16 cellular contexts compared by ENCODE assay signal in genomic region chr21:44764319-44765230, GRCh38. TPM values are rescaled to one million over a fixed set of nuclear protein-coding genes. Genes with fewer than 3 reads are reported as not detected.
DNase-seq lines count a peak whose midpoint lies in the region; TF ChIP-seq lines count a peak whose summit lies in the region.
"Had no signal": no experiment of that assay in that cellular context is flagged by ENCODE, and none has a peak within 500 bp of the region (broad histone marks: within the 10 kb centered on the region; RNA-seq: fewer than 3 reads in every experiment).

No MANE protein-coding gene starts in this region.

- H3K14ac ChIP-seq in neuronal stem cell (ENCODE audit: low read length): peak overlapping the region; percentile 56

- H3K18ac ChIP-seq in neuronal stem cell (ENCODE audit: low read length): peak overlapping the region; percentile 89

- H2AFZ ChIP-seq in neuronal stem cell (ENCODE audit: low read length): no peak overlapping the region

- no peak overlapping the region for H2BK120ac ChIP-seq in neuronal stem cell (ENCODE audit: low read depth, low read length)

- peaks cover 6% of the 10 kb centered on the region for H3K36me3 Mint-ChIP-seq in activated CD4-positive, alpha-beta T cell treated with anti-CD3 and anti-CD28 coated beads, Interleukin-2, amount 10 ng/mL, durations not matched to agents 7 days and 5 days (ENCODE audit: low read depth)
- peaks cover 9% of the 10 kb centered on the region for H3K36me3 Mint-ChIP-seq in activated CD4-positive, alpha-beta T cell treated with anti-CD3 and anti-CD28 coated beads, Interleukin-2, amount 10 ng/mL, durations not matched to agents 24 days and 14 days (ENCODE audit: low read depth)

- H3K79me1 ChIP-seq in neuronal stem cell (ENCODE audit: low read depth, low read length): peaks cover 11% of the 10 kb centered on the region

- no peaks in the 10 kb centered on the region for H3K27me3 Mint-ChIP-seq in activated CD4-positive, alpha-beta T cell treated with anti-CD3 and anti-CD28 coated beads, Interleukin-2, amount 10 ng/mL, durations not matched to agents 7 days and 5 days
- no peaks in the 10 kb centered on the region for H3K27me3 Mint-ChIP-seq in activated CD4-positive, alpha-beta T cell treated with anti-CD3 and anti-CD28 coated beads, Interleukin-2, amount 10 ng/mL, durations not matched to agents 24 days and 14 days

- peaks cover 1 to 4% of the 10 kb centered on the region in 2 donors for H3K36me3 ChIP-seq in neuronal stem cell (replicated peaks in 1 of 2; ENCODE audit: control insufficient read depth in 2 of 2, insufficient read depth in 2 of 2, low read length in 2 of 2)

- no peak overlapping the region for H3K4me3 Mint-ChIP-seq in activated CD4-positive, alpha-beta T cell treated with anti-CD3 and anti-CD28 coated beads, Interleukin-2, amount 10 ng/mL, durations not matched to agents 7 days and 5 days
- H3K4me3 Mint-ChIP-seq in activated CD4-positive, alpha-beta T cell treated with anti-CD3 and anti-CD28 coated beads, Interleukin-2, amount 10 ng/mL, durations not matched to agents 24 days and 14 days: no peak overlapping the region

- no peak for TF ChIP-seq CTCF in choroid plexus epithelial cell (conservative IDR thresholded peaks at IDR 0.05; ENCODE audit: low read depth, low read length)

- H3K4ac ChIP-seq in neuronal stem cell (ENCODE audit: low read length): no peak overlapping the region

- intact Hi-C loops in activated CD4-positive, alpha-beta T cell treated with anti-CD3 and anti-CD28 coated beads, Interleukin-2, amount 10 ng/mL, durations not matched to agents 24 days and 14 days (cut with micrococcal nuclease): no loop called here

- no peaks in the 10 kb centered on the region for H3K27me3 ChIP-seq in neuronal stem cell (ENCODE audit: control insufficient read depth in 3 of 3, insufficient read depth in 3 of 3, low read depth in 1 of 3, low read length in 3 of 3)
- H3K27me3 ChIP-seq: dorsolateral prefrontal cortex, pancreas, testis had no signal

- peaks cover 26% of the 10 kb centered on the region for H3K4me1 Mint-ChIP-seq in activated CD4-positive, alpha-beta T cell treated with anti-CD3 and anti-CD28 coated beads, Interleukin-2, amount 10 ng/mL, durations not matched to agents 7 days and 5 days
- peaks cover 12% of the 10 kb centered on the region for H3K4me1 Mint-ChIP-seq in activated CD4-positive, alpha-beta T cell treated with anti-CD3 and anti-CD28 coated beads, Interleukin-2, amount 10 ng/mL, durations not matched to agents 24 days and 14 days

- POLR2A ChIA-PET in activated CD4-positive, alpha-beta T cell treated with anti-CD3 and anti-CD28 coated beads, Interleukin-2, amount 10 ng/mL, durations not matched to agents 7 days and 5 days (lab: Charles Lee): no interaction called here

- CTCF ChIA-PET in activated CD4-positive, alpha-beta T cell treated with anti-CD3 and anti-CD28 coated beads, Interleukin-2, amount 10 ng/mL, durations not matched to agents 7 days and 5 days (lab: Charles Lee): interaction anchor here (1.2 to 2.1 kb wide), 2 partner anchors 11 to 29 kb away, joined by 4 to 7 read pairs; no protein-coding TSS in a partner anchor

- H4K8ac ChIP-seq in neuronal stem cell (ENCODE audit: low read depth, low read length): peak overlapping the region; percentile 43

- H3K4me3 ChIP-seq in choroid plexus epithelial cell (ENCODE audit: low read depth, low read length): no peak overlapping the region
- H3K4me3 ChIP-seq in neuronal stem cell (ENCODE audit: low read length in 2 of 2): no peak overlapping the region
- H3K4me3 ChIP-seq: dorsolateral prefrontal cortex, pancreas, testis had no signal

- H3K27ac ChIP-seq in neuronal stem cell (replicated peaks; ENCODE audit: low read length): no peak overlapping the region
- H3K27ac ChIP-seq: dorsolateral prefrontal cortex, pancreas, testis had no signal

- H2AK5ac ChIP-seq in neuronal stem cell (ENCODE audit: low read depth, low read length): peak overlapping the region; percentile 98

- H2BK5ac ChIP-seq in neuronal stem cell (ENCODE audit: low read length): no peak overlapping the region

- H2BK15ac ChIP-seq in neuronal stem cell (ENCODE audit: low read length): peak overlapping the region; percentile 71

- WGBS in neuronal stem cell (ENCODE audit: extremely low coverage in 2 of 2, insufficient read length in 2 of 2, insufficient replicate concordance in 1 of 2), 2 donors: no CpG with 5 or more reads among the region's 26 CpGs

- no peak overlapping the region for H4K91ac ChIP-seq in neuronal stem cell (ENCODE audit: low read depth, low read length, poor library complexity)

- H3K27ac Mint-ChIP-seq in activated CD4-positive, alpha-beta T cell treated with anti-CD3 and anti-CD28 coated beads, Interleukin-2, amount 10 ng/mL, durations not matched to agents 7 days and 5 days: peak overlapping the region; percentile 91
- H3K27ac Mint-ChIP-seq in activated CD4-positive, alpha-beta T cell treated with anti-CD3 and anti-CD28 coated beads, Interleukin-2, amount 10 ng/mL, durations not matched to agents 24 days and 14 days: no peak overlapping the region

- H3K4me1 ChIP-seq in neuronal stem cell (ENCODE audit: control insufficient read depth in 2 of 2, insufficient read depth in 1 of 2, low read depth in 1 of 2, low read length in 2 of 2): peaks cover 17 to 29% of the 10 kb centered on the region in 2 donors
- H3K4me1 ChIP-seq: pancreas had no signal

- H3K9ac ChIP-seq in neuronal stem cell (ENCODE audit: low read depth, low read length, poor library complexity): peak overlapping the region; percentile 38

- H3K23ac ChIP-seq in neuronal stem cell (ENCODE audit: low read depth, low read length, poor library complexity): no peak overlapping the region

- no peak overlapping the region for H3K4me2 ChIP-seq in neuronal stem cell (ENCODE audit: insufficient read depth, low read length, poor library complexity, severe bottlenecking)

- no peaks in the 10 kb centered on the region for H3K9me3 Mint-ChIP-seq in activated CD4-positive, alpha-beta T cell treated with anti-CD3 and anti-CD28 coated beads, Interleukin-2, amount 10 ng/mL, durations not matched to agents 7 days and 5 days
- no peaks in the 10 kb centered on the region for H3K9me3 Mint-ChIP-seq in activated CD4-positive, alpha-beta T cell treated with anti-CD3 and anti-CD28 coated beads, Interleukin-2, amount 10 ng/mL, durations not matched to agents 24 days and 14 days
- H3K9me3 Mint-ChIP-seq: activated T-cell treated with anti-CD3 and anti-CD28 coated beads, Interleukin-2, amount 50 U/mL, for 72 hours had no signal

- DNase-seq in activated CD4-positive, alpha-beta T cell treated with anti-CD3 and anti-CD28 coated beads, Interleukin-2, amount 10 ng/mL, durations not matched to agents 7 days and 5 days: no peak
- no peak for DNase-seq in activated CD4-positive, alpha-beta T cell treated with anti-CD3 and anti-CD28 coated beads, Interleukin-2, amount 10 ng/mL, durations not matched to agents 24 days and 14 days
- peak; percentile 25 for DNase-seq in OCI-M1 (lab: John Stamatoyannopoulos, UW)
- peak; percentile 16 for DNase-seq in choroid plexus epithelial cell (ENCODE audit: low read depth)
- no peak for DNase-seq in neuronal stem cell (ENCODE audit: low spot score)
- no peak for DNase-seq in MV-4-11 (lab: John Stamatoyannopoulos, UW)
- no peak for DNase-seq in stimulated activated CD4-positive, alpha-beta T cell treated with anti-CD3 and anti-CD28 coated beads, Interleukin-4, amount 100 ng/mL, for 4 hours
- DNase-seq in HT-29 (ENCODE audit: low spot score): no peak
- DNase-seq: activated CD4-positive, alpha-beta T cell treated with anti-CD3 and anti-CD28 coated beads for 1 hour; anterior cingulate cortex; NCI-H2171 treated with DMSO at 0.1 percent for 48 hours; pancreas; SW 1271; testis had no signal

- H2BK12ac ChIP-seq in neuronal stem cell (ENCODE audit: low read length): peak overlapping the region; percentile 41

- H3K9me3 ChIP-seq in neuronal stem cell (replicated peaks in 1 of 2; ENCODE audit: control insufficient read depth in 2 of 2, insufficient read depth in 1 of 2, low read depth in 1 of 2, low read length in 2 of 2): peaks cover 0 to 2% of the 10 kb centered on the region in 2 donors
- H3K9me3 ChIP-seq: pancreas, testis had no signal

RNA-seq across cellular contexts. Expression of gene UBE2G2, which starts 37.0 kb away (rescaled TPM):
- total RNA-seq in activated CD4-positive, alpha-beta T cell treated with anti-CD3 and anti-CD28 coated beads, Interleukin-2, amount 10 ng/mL, durations not matched to agents 7 days and 5 days: 100 to 1,000 TPM in 1 of 2 experiments, 10 to 100 TPM in 1; 95.8 to 103 TPM
- total RNA-seq in activated CD4-positive, alpha-beta T cell treated with anti-CD3 and anti-CD28 coated beads, Interleukin-2, amount 10 ng/mL, durations not matched to agents 24 days and 14 days: 143 and 148 TPM in 2 replicates
- 48.4 TPM for polyA plus RNA-seq in neuronal stem cell (2013, experiment 1 of 2)
- 50.1 TPM for polyA plus RNA-seq in neuronal stem cell (2013, experiment 2 of 2)
- total RNA-seq in HT-29 (2014; rRNA removed; shearing (Covaris generic)): 63.7 and 64.5 TPM in 2 replicates

RNA-seq across cellular contexts. Expression of gene TSPEAR, which starts 53.2 kb away (rescaled TPM):
- total RNA-seq in activated CD4-positive, alpha-beta T cell treated with anti-CD3 and anti-CD28 coated beads, Interleukin-2, amount 10 ng/mL, durations not matched to agents 7 days and 5 days: not detected
- not detected in 2 replicates for total RNA-seq in activated CD4-positive, alpha-beta T cell treated with anti-CD3 and anti-CD28 coated beads, Interleukin-2, amount 10 ng/mL, durations not matched to agents 24 days and 14 days
- 0.04 TPM for polyA plus RNA-seq in neuronal stem cell (2013, experiment 1 of 2)
- 0.04 TPM for polyA plus RNA-seq in neuronal stem cell (2013, experiment 2 of 2)
- not detected in 2 replicates for total RNA-seq in HT-29 (2014; rRNA removed; shearing (Covaris generic))
- total RNA-seq: activated T-cell treated with anti-CD3 and anti-CD28 coated beads, Interleukin-2, amount 50 U/mL, for 72 hours had no signal

RNA-seq across cellular contexts. Expression of gene SUMO3, which starts 53.3 kb away (rescaled TPM):
- total RNA-seq in activated CD4-positive, alpha-beta T cell treated with anti-CD3 and anti-CD28 coated beads, Interleukin-2, amount 10 ng/mL, durations not matched to agents 7 days and 5 days: 10 to 100 TPM; 91.1 to 97.9 TPM
- total RNA-seq in activated CD4-positive, alpha-beta T cell treated with anti-CD3 and anti-CD28 coated beads, Interleukin-2, amount 10 ng/mL, durations not matched to agents 24 days and 14 days: 90.3 and 90.6 TPM in 2 replicates
- polyA plus RNA-seq in neuronal stem cell (2013, experiment 1 of 2): 216 TPM
- polyA plus RNA-seq in neuronal stem cell (2013, experiment 2 of 2): 212 TPM
- 90.3 and 98.8 TPM in 2 replicates for total RNA-seq in HT-29 (2014; rRNA removed; shearing (Covaris generic))

Comparison
In these comparisons a context has a peak if more than half of its experiments do, and no peak if none do; other contexts are left out.
1. DNase-seq: peak in OCI-M1 (single experiment) and choroid plexus epithelial cell (single experiment); none in activated CD4-positive, alpha-beta T cell treated with anti-CD3 and anti-CD28 coated beads, Interleukin-2, amount 10 ng/mL, durations not matched to agents 7 days and 5 days (single experiment), activated CD4-positive, alpha-beta T cell treated with anti-CD3 and anti-CD28 coated beads, Interleukin-2, amount 10 ng/mL, durations not matched to agents 24 days and 14 days (single experiment), neuronal stem cell (single experiment), MV-4-11 (single experiment), stimulated activated CD4-positive, alpha-beta T cell treated with anti-CD3 and anti-CD28 coated beads, Interleukin-4, amount 100 ng/mL, for 4 hours (0 of 2) and HT-29 (single experiment).